ENCODE assay signal across 16 cellular contexts in the genomic region with DNA sequence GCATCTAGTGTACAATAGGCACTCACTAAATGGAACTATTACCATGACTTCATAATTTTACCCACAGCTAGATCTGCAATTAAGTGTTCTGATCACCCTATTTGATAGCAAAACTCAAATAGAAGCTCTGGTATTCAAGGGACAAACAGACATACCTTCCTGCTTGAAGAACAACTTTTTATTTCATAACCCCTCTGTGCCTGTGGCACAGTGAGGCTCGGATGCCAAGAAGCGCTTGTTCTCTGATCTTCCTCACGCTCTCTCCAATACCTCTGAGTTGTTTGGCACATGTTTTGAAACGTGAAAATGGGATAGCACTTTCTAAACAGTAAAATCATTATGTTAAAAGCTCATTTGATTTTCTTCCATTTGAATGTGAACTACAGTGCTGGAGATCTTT.
"Had no signal": no experiment of that assay in that cellular context is flagged by ENCODE, and none has a peak within 500 bp of the region (broad histone marks: within the 10 kb centered on the region; RNA-seq: fewer than 3 reads in every experiment).

No MANE protein-coding gene starts in this region.

- H3K27ac Mint-ChIP-seq: immature natural killer cell; natural killer cell; stimulated activated effector memory CD8-positive, alpha-beta T cell treated with anti-CD3 and anti-CD28 coated beads, Interleukin-12 subunit alpha, Interleukin-12 subunit beta, amount 100 ng/mL, for 72 hours; stimulated activated naive CD8-positive, alpha-beta T cell treated with anti-CD3 and anti-CD28 coated beads, Interleukin-15, Interleukin-2, amounts not matched to agents 100 ng/mL and 50 ng/mL, for 24 hours had no signal

- ATAC-seq: foreskin keratinocyte; mucosa of descending colon; natural killer cell; stimulated activated effector memory CD8-positive, alpha-beta T cell treated with anti-CD3 and anti-CD28 coated beads, Interleukin-12 subunit alpha, Interleukin-12 subunit beta, amount 100 ng/mL, for 72 hours had no signal

- H3K27me3 Mint-ChIP-seq: stimulated activated naive CD8-positive, alpha-beta T cell treated with anti-CD3 and anti-CD28 coated beads, Interleukin-15, Interleukin-2, amounts not matched to agents 100 ng/mL and 50 ng/mL, for 24 hours had no signal

- H3K9me3 ChIP-seq: mucosa of descending colon, right atrium auricular region, testis, tibial nerve had no signal

- DNase-seq: effector memory CD4-positive, alpha-beta T cell; foreskin keratinocyte; immature natural killer cell; mucosa of descending colon; natural killer cell; posterior cingulate gyrus; stimulated activated CD4-positive, alpha-beta T cell treated with anti-CD3 and anti-CD28 coated beads, Interleukin-4, amount 100 ng/mL, for 1 hour; stimulated activated CD8-positive, alpha-beta memory T cell treated with anti-CD3 and anti-CD28 coated beads, Interleukin-4, amount 100 ng/mL, for 48 hours; testis had no signal

- H3K9me3 Mint-ChIP-seq: immature natural killer cell; natural killer cell; neural crest cell; stimulated activated effector memory CD8-positive, alpha-beta T cell treated with anti-CD3 and anti-CD28 coated beads, Interleukin-12 subunit alpha, Interleukin-12 subunit beta, amount 100 ng/mL, for 72 hours had no signal

- H3K36me3 Mint-ChIP-seq: immature natural killer cell; natural killer cell; stimulated activated effector memory CD8-positive, alpha-beta T cell treated with anti-CD3 and anti-CD28 coated beads, Interleukin-12 subunit alpha, Interleukin-12 subunit beta, amount 100 ng/mL, for 72 hours had no signal

- H3K4me3 Mint-ChIP-seq: immature natural killer cell; natural killer cell; neural crest cell; stimulated activated effector memory CD8-positive, alpha-beta T cell treated with anti-CD3 and anti-CD28 coated beads, Interleukin-12 subunit alpha, Interleukin-12 subunit beta, amount 100 ng/mL, for 72 hours; stimulated activated naive CD8-positive, alpha-beta T cell treated with anti-CD3 and anti-CD28 coated beads, Interleukin-15, Interleukin-2, amounts not matched to agents 100 ng/mL and 50 ng/mL, for 24 hours had no signal

- H3K27me3 ChIP-seq: foreskin keratinocyte, right atrium auricular region, testis, tibial nerve had no signal

- H3K36me3 ChIP-seq: right atrium auricular region, tibial nerve had no signal

- H3K4me3 ChIP-seq: mucosa of descending colon, right atrium auricular region, testis, tibial nerve had no signal

- H3K4me1 Mint-ChIP-seq: immature natural killer cell; natural killer cell; neural crest cell; stimulated activated effector memory CD8-positive, alpha-beta T cell treated with anti-CD3 and anti-CD28 coated beads, Interleukin-12 subunit alpha, Interleukin-12 subunit beta, amount 100 ng/mL, for 72 hours had no signal

- H3K4me1 ChIP-seq: right atrium auricular region, testis, tibial nerve had no signal

- H3K27ac ChIP-seq: epithelial cell of prostate, foreskin keratinocyte, right atrium auricular region, testis had no signal

- FAIRE-seq: endometrium had no signal
